In the genomic region with DNA sequence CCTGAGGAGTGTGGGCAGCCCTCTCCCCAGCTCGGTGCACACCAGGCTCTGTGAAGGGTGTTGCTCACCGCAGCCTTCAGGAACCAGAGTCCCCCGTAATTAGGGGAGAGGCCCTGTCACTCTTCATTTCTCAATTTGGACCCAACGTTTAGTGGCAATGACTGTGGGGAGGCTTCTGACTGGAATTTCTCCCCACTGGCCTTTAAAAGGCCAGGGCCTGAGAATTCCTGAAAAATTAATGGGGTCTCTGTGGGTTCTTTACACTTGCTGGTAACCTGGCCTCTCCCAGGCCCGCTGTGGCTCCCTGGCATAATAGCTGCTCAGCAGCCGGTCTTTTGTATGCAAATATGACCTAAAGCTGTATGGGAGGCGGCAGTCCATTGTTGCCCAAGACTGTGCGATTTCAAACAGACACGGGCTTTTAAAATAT, we compare ENCODE assay signal across 16 cellular contexts.
A peak's percentile ranks its signal among the peaks of the same experiment; 100 is the strongest.
DNase-seq lines count a peak whose midpoint lies in the region; FAIRE-seq and TF ChIP-seq lines count a peak whose summit lies in the region.
"Had no signal": no experiment of that assay in that cellular context is flagged by ENCODE, and none has a peak within 500 bp of the region (broad histone marks: within the 10 kb centered on the region; RNA-seq: fewer than 3 reads in every experiment).

No MANE protein-coding gene starts in this region.

- no peaks in the 10 kb centered on the region for H3K27me3 ChIP-seq in ascending aorta

- H3K4me3 ChIP-seq in ascending aorta = no peak overlapping the region

- no peak for FAIRE-seq in frontal cortex (lab: Jason Lieb, UNC)
- FAIRE-seq: G401.6 had no signal

- no peaks in the 10 kb centered on the region for H3K9me3 ChIP-seq in ascending aorta
- H3K9me3 ChIP-seq: SK-N-SH had no signal

- H3K36me3 ChIP-seq in ascending aorta = no peaks in the 10 kb centered on the region

- intact Hi-C loops in ascending aorta (cut with DNase I) = no loop called here

- H3K27ac ChIP-seq in substantia nigra (ENCODE audit: low read depth, low read length, poor library complexity, severe bottlenecking) (peak overlapping the region; percentile 45), ascending aorta (no peak overlapping the region)
- H3K27ac ChIP-seq: 22Rv1, VCaP had no signal

- DNase-seq in NCI-H1417 (lab: John Stamatoyannopoulos, UW) (peak in 2 of 3 experiments; percentile 52 to 73), NCI-H1417 treated with DMSO at 0.1 percent for 48 hours (lab: John Stamatoyannopoulos, UW) (no peak), NOMO-1 treated with DMSO at 0.1 percent for 48 hours (lab: John Stamatoyannopoulos, UW; ENCODE audit: unreplicated experiment) (peak; percentile 12), iPS-NIHi7 (ENCODE audit: extremely low spot score) (peak; percentile 64), substantia nigra (lab: John Stamatoyannopoulos, UW) (no peak), SW 1271 (lab: John Stamatoyannopoulos, UW) (no peak), frontal cortex (ENCODE audit: low spot score in 2 of 2) (no peak), ascending aorta (ENCODE audit: low spot score in 2 of 2) (no peak)
- DNase-seq: CD8-positive, alpha-beta memory T cell; central memory CD4-positive, alpha-beta T cell; KBM-7; NCI-H2029 treated with DMSO at 0.1 percent for 48 hours; SK-N-SH had no signal

- H3K4me1 ChIP-seq in ascending aorta = peaks cover 0 to 11% of the 10 kb centered on the region in 2 donors

- TF ChIP-seq CTCF in ascending aorta (IDR thresholded peaks at IDR 0.05) = no peak

Comparison
In these comparisons a context has a peak if more than half of its experiments do, and no peak if none do; other contexts are left out.
1. DNase-seq: peak in NCI-H1417 (2 of 3), NOMO-1 treated with DMSO at 0.1 percent for 48 hours (single experiment) and iPS-NIHi7 (single experiment); none in NCI-H1417 treated with DMSO at 0.1 percent for 48 hours (single experiment), substantia nigra (0 of 49), SW 1271 (0 of 2), frontal cortex (0 of 2) and ascending aorta (0 of 2).